ENCODE assay signal across 10 cellular contexts in genomic region chr6:167700199-167700598, GRCh38.
DNase-seq lines count a peak whose midpoint lies in the region; ATAC-seq and TF ChIP-seq lines count a peak whose summit lies in the region.
"Had no signal": no experiment of that assay in that cellular context is flagged by ENCODE, and none has a peak within 500 bp of the region (broad histone marks: within the 10 kb centered on the region; RNA-seq: fewer than 3 reads in every experiment).

No MANE protein-coding gene starts in this region.

- H3K27ac Mint-ChIP-seq in activated T-cell treated with anti-CD3 and anti-CD28 coated beads, Interleukin-2, amount 50 U/mL, for 24 hours = peak overlapping the region; percentile 20
- peak overlapping the region; percentile 96 for H3K27ac Mint-ChIP-seq in activated B cell treated with CpG ODN at 0.5 μM for 24 hours

- no peaks in the 10 kb centered on the region for H3K9me3 Mint-ChIP-seq in activated T-cell treated with anti-CD3 and anti-CD28 coated beads, Interleukin-2, amount 50 U/mL, for 24 hours
- H3K9me3 Mint-ChIP-seq in activated B cell treated with CpG ODN at 0.5 μM for 24 hours = no peaks in the 10 kb centered on the region

- H2AFZ ChIP-seq in hepatocyte = no peak overlapping the region

- no peaks in the 10 kb centered on the region for H3K27me3 ChIP-seq in hepatocyte
- peaks cover 0 to 20% (median 0%) of the 10 kb centered on the region in 7 donors for H3K27me3 ChIP-seq in spleen (replicated peaks in 1 of 7)

- H3K4me1 Mint-ChIP-seq in activated T-cell treated with anti-CD3 and anti-CD28 coated beads, Interleukin-2, amount 50 U/mL, for 24 hours (ENCODE audit: low read depth) = peaks cover 23% of the 10 kb centered on the region
- H3K4me1 Mint-ChIP-seq in activated B cell treated with CpG ODN at 0.5 μM for 24 hours = peaks cover 24% of the 10 kb centered on the region

- POLR2A ChIA-PET in activated B cell treated with CpG ODN at 0.5 μM for 24 hours (lab: Charles Lee) = no interaction called here

- H3K4me3 ChIP-seq in hepatocyte = no peak overlapping the region
- no peak overlapping the region for H3K4me3 ChIP-seq in spleen

- DNase-seq in activated T-cell treated with anti-CD3 and anti-CD28 coated beads, Interleukin-2, amount 50 U/mL, for 24 hours = no peak
- DNase-seq in activated T-cell treated with anti-CD3 and anti-CD28 coated beads for 4 hours (no peak), activated B cell treated with CpG ODN at 0.5 μM for 24 hours (no peak), hepatocyte (ENCODE audit: low spot score) (no peak), spleen (peak; percentile 62), cortex of kidney (lab: John Stamatoyannopoulos, UW) (no peak)
- DNase-seq: NCI-H1417, NCI-H82 had no signal

- CTCF ChIA-PET in activated B cell treated with CpG ODN at 0.5 μM for 24 hours (lab: Charles Lee) = interaction anchor here (1.0 kb wide), 1 partner anchor 128 kb away, joined by 3 read pairs; no protein-coding TSS in a partner anchor

- no peak for TF ChIP-seq POLR2A in spleen (IDR thresholded peaks at IDR 0.05)

- no peak overlapping the region for H3K4me2 ChIP-seq in hepatocyte

- no peaks in the 10 kb centered on the region for H3K36me3 ChIP-seq in hepatocyte (replicated peaks; ENCODE audit: insufficient read depth, low read depth)
- no peaks in the 10 kb centered on the region for H3K36me3 ChIP-seq in spleen

- peaks cover 43% of the 10 kb centered on the region for H3K27me3 Mint-ChIP-seq in activated T-cell treated with anti-CD3 and anti-CD28 coated beads, Interleukin-2, amount 50 U/mL, for 24 hours
- H3K27me3 Mint-ChIP-seq in activated B cell treated with CpG ODN at 0.5 μM for 24 hours = peaks cover 2% of the 10 kb centered on the region

- H3K9me3 ChIP-seq in hepatocyte (ENCODE audit: low read depth) = no peaks in the 10 kb centered on the region
- H3K9me3 ChIP-seq in spleen = no peaks in the 10 kb centered on the region

- intact Hi-C loops in activated B cell treated with CpG ODN at 0.5 μM for 24 hours (cut with micrococcal nuclease) (no loop called here), spleen (cut with DNase I; ENCODE audit: low total_unique reads) (no loop called here)

- H3K27ac ChIP-seq in hepatocyte (peak overlapping the region; percentile 15), spleen (peak overlapping the region; percentile 45 to 88 (median 84))

- no peak overlapping the region for H3K4me3 Mint-ChIP-seq in activated T-cell treated with anti-CD3 and anti-CD28 coated beads, Interleukin-2, amount 50 U/mL, for 24 hours
- H3K4me3 Mint-ChIP-seq in activated B cell treated with CpG ODN at 0.5 μM for 24 hours = peak overlapping the region; percentile 86

- TF ChIP-seq CTCF in activated B cell treated with CpG ODN at 0.5 μM for 24 hours (IDR thresholded peaks at IDR 0.05) (no peak), hepatocyte (IDR thresholded peaks at IDR 0.05; ENCODE audit: poor library complexity) (no peak), spleen (IDR thresholded peaks at IDR 0.05 in 8 of 11, conservative IDR thresholded peaks at IDR 0.05 in 3 of 11) (no peak)

- H3K36me3 Mint-ChIP-seq in activated T-cell treated with anti-CD3 and anti-CD28 coated beads, Interleukin-2, amount 50 U/mL, for 24 hours (ENCODE audit: low read depth) = no peaks in the 10 kb centered on the region
- no peaks in the 10 kb centered on the region for H3K36me3 Mint-ChIP-seq in activated B cell treated with CpG ODN at 0.5 μM for 24 hours (ENCODE audit: low read depth)

- H3K4me1 ChIP-seq in hepatocyte (ENCODE audit: insufficient read depth) (peaks cover 15% of the 10 kb centered on the region), spleen (peaks cover 12 to 32% (median 24%) of the 10 kb centered on the region in 6 donors)

- H3K79me2 ChIP-seq in hepatocyte = no peaks in the 10 kb centered on the region

- ATAC-seq in activated B cell treated with CpG ODN at 0.5 μM for 24 hours (ENCODE audit: low read depth) (no peak), GM19035 (IDR thresholded peaks at IDR 0.05; ENCODE audit: unreplicated experiment) (no peak), SK-N-SH treated with all-trans-retinoic acid at 6 μM for 48 hours (no peak)

- H3K9me2 ChIP-seq in hepatocyte (replicated peaks; ENCODE audit: insufficient read depth) = no peaks in the 10 kb centered on the region

- WGBS in hepatocyte (ENCODE audit: low lambda C conversion rate, missing lambda C conversion rate) = 86% methylated on average over 8 of the region's 8 CpGs
- 68 to 79% (median 72%) methylated on average over 8 of the region's 8 CpGs for WGBS in spleen, 5 donors

- no peaks in the 10 kb centered on the region for H4K20me1 ChIP-seq in hepatocyte (ENCODE audit: insufficient read depth, poor library complexity, severe bottlenecking)

TF ChIP-seq in SK-N-SH treated with all-trans-retinoic acid at 6 μM for 48 hours, 23 proteins besides CTCF, POLR2A, EP300 and RAD21:
- TF ChIP-seq GLIS3 (CRISPR knock-in tag; IDR thresholded peaks at IDR 0.05) (no peak), BACH2 (CRISPR knock-in tag; IDR thresholded peaks at IDR 0.05; ENCODE audit: borderline replicate concordance) (no peak)
